24 cellular contexts compared by ENCODE assay signal in the genomic region with DNA sequence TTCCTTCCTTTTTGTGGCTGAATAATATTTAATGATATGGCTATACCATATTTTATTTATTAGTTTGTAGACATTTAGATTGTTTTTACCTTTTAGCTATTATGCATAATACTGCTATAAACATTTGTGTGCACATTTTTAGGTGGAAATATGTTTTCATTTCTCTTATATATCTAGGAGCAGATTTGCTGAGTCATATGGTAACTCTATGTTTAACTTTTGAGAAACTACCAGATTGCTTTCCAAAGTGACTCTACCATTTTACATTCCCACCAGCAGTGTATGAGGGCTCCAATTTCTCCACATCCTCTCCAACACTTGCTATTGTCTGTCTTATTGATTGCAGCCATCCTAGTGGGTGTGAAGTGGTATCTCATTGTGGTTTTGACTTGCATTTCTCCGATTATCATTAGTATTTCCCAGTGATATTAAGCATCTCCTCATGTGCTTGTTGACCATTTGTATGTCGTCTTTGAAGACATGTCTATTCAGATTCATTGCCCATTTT.
DNase-seq lines count a peak whose midpoint lies in the region; ATAC-seq, FAIRE-seq and TF ChIP-seq lines count a peak whose summit lies in the region.
"Had no signal": no experiment of that assay in that cellular context is flagged by ENCODE, and none has a peak within 500 bp of the region (broad histone marks: within the 10 kb centered on the region; RNA-seq: fewer than 3 reads in every experiment).

No MANE protein-coding gene starts in this region.

- intact Hi-C loops in psoas muscle (cut with DNase I), result no loop called here
- intact Hi-C loops in activated T-helper 2 cell treated with anti-CD3 and anti-CD28 coated beads, Interferon-gamma antibody, Interleukin-2, Interleukin-4, amounts not matched to agents 10 μg/mL and 5 μg/mL and 100 μg/mL, durations not matched to agents 14 hours and 24 hours and 36 hours (cut with micrococcal nuclease), result no loop called here

- no peaks in the 10 kb centered on the region for H3K36me3 Mint-ChIP-seq in activated T-helper 2 cell treated with anti-CD3 and anti-CD28 coated beads, Interferon-gamma antibody, Interleukin-2, Interleukin-4, amounts not matched to agents 10 μg/mL and 5 μg/mL and 100 μg/mL, durations not matched to agents 14 hours and 24 hours and 36 hours (ENCODE audit: low read depth)
- H3K36me3 Mint-ChIP-seq: CD4-positive, CD25-positive, alpha-beta regulatory T cell; CD8-positive, alpha-beta memory T cell had no signal

- TF ChIP-seq EP300 in A549 (IDR thresholded peaks at IDR 0.05), result no peak

- FAIRE-seq in A549 (lab: Jason Lieb, UNC) (no peak), GM12892 (lab: Jason Lieb, UNC) (no peak)
- FAIRE-seq: G401.6, GM12891, GM18507, HTR-8/SVneo had no signal

- H3K4me2 ChIP-seq in A549 (no peak overlapping the region), GM23248 (ENCODE audit: unreplicated experiment) (no peak overlapping the region)
- H3K4me2 ChIP-seq: GM23338 had no signal

- H3K9me3 ChIP-seq in A549 (no peaks in the 10 kb centered on the region), GM23248 (ENCODE audit: low read depth) (no peaks in the 10 kb centered on the region), psoas muscle (no peaks in the 10 kb centered on the region)
- H3K9me3 ChIP-seq: BE2C had no signal

- no peak for TF ChIP-seq RAD21 in A549 (conservative IDR thresholded peaks at IDR 0.05 in 1 of 2, IDR thresholded peaks at IDR 0.05 in 1 of 2)

- peaks cover 8% of the 10 kb centered on the region; the same call in 2 of the 3 replicates for H3K4me1 ChIP-seq in A549
- peaks cover 26% of the 10 kb centered on the region for H3K4me1 ChIP-seq in GM23248 (ENCODE audit: insufficient read depth)
- H3K4me1 ChIP-seq in psoas muscle, result no peaks in the 10 kb centered on the region

- H3K27ac Mint-ChIP-seq in activated T-helper 2 cell treated with anti-CD3 and anti-CD28 coated beads, Interferon-gamma antibody, Interleukin-2, Interleukin-4, amounts not matched to agents 10 μg/mL and 5 μg/mL and 100 μg/mL, durations not matched to agents 14 hours and 24 hours and 36 hours, result no peak overlapping the region
- H3K27ac Mint-ChIP-seq: CD4-positive, CD25-positive, alpha-beta regulatory T cell; CD8-positive, alpha-beta memory T cell; GM23338 had no signal

- no peak for TF ChIP-seq POLR2A in A549 (IDR thresholded peaks at IDR 0.05; ENCODE audit: low read length)
- no peak for TF ChIP-seq POLR2A in GM12892 (IDR thresholded peaks at IDR 0.05; ENCODE audit: low read depth, low read length)

- H2AFZ ChIP-seq in GM23248, result no peak overlapping the region
- H2AFZ ChIP-seq: GM23338 had no signal

- no peaks in the 10 kb centered on the region for H3K9me3 Mint-ChIP-seq in activated T-helper 2 cell treated with anti-CD3 and anti-CD28 coated beads, Interferon-gamma antibody, Interleukin-2, Interleukin-4, amounts not matched to agents 10 μg/mL and 5 μg/mL and 100 μg/mL, durations not matched to agents 14 hours and 24 hours and 36 hours
- H3K9me3 Mint-ChIP-seq: CD4-positive, CD25-positive, alpha-beta regulatory T cell; CD8-positive, alpha-beta memory T cell; GM23338 had no signal

- H3K4me3 ChIP-seq in A549, result no peak overlapping the region
- H3K4me3 ChIP-seq in GM23248, result no peak overlapping the region
- no peak overlapping the region for H3K4me3 ChIP-seq in psoas muscle
- H3K4me3 ChIP-seq: GM23338 had no signal

- H3F3A ChIP-seq in GM23248 (ENCODE audit: insufficient read depth), result peaks cover 76% of the 10 kb centered on the region

- WGBS in A549 (ENCODE audit: missing lambda C conversion rate), result 93% methylated on average over 2 of the region's 2 CpGs
- WGBS in GM23248 (ENCODE audit: low coverage in 1 of 2, low lambda C conversion rate in 2 of 2, missing lambda C conversion rate in 2 of 2), 2 experiments, result 96 to 98% methylated on average over 2 of the region's 2 CpGs
- 95% methylated on average over 2 of the region's 2 CpGs for WGBS in psoas muscle, 3 donors

- H3K4me3 Mint-ChIP-seq in activated T-helper 2 cell treated with anti-CD3 and anti-CD28 coated beads, Interferon-gamma antibody, Interleukin-2, Interleukin-4, amounts not matched to agents 10 μg/mL and 5 μg/mL and 100 μg/mL, durations not matched to agents 14 hours and 24 hours and 36 hours (ENCODE audit: low read depth), result no peak overlapping the region
- H3K4me3 Mint-ChIP-seq: CD4-positive, CD25-positive, alpha-beta regulatory T cell; CD8-positive, alpha-beta memory T cell; GM23338 had no signal

- no peaks in the 10 kb centered on the region for H3K27me3 ChIP-seq in GM23248 (replicated peaks; ENCODE audit: insufficient read depth)
- H3K27me3 ChIP-seq in psoas muscle (ENCODE audit: insufficient read depth in 3 of 3, low read length in 2 of 3), result no peaks in the 10 kb centered on the region
- H3K27me3 ChIP-seq: BE2C had no signal

- no peaks in the 10 kb centered on the region for H3K4me1 Mint-ChIP-seq in activated T-helper 2 cell treated with anti-CD3 and anti-CD28 coated beads, Interferon-gamma antibody, Interleukin-2, Interleukin-4, amounts not matched to agents 10 μg/mL and 5 μg/mL and 100 μg/mL, durations not matched to agents 14 hours and 24 hours and 36 hours (ENCODE audit: low read depth)
- H3K4me1 Mint-ChIP-seq: CD4-positive, CD25-positive, alpha-beta regulatory T cell; CD8-positive, alpha-beta memory T cell had no signal

- H3K9ac ChIP-seq in GM23248, result no peak overlapping the region

- in situ Hi-C loops in GM23248 (cut with MboI), result no loop called here

- DNase-seq in A549 (ENCODE audit: low read depth in 1 of 2, low spot score in 1 of 2) (no peak), GM23248 (peak; percentile 14), LHCN-M2 (ENCODE audit: low read depth) (peak; percentile 54), fibroblast of peridontal ligament (ENCODE audit: extremely low read depth) (peak; percentile 14), GM12892 (ENCODE audit: insufficient read length) (no peak), NCI-H2081 treated with DMSO at 0.1 percent for 48 hours (lab: John Stamatoyannopoulos, UW) (no peak), psoas muscle (no peak)
- no peak for DNase-seq in activated T-helper 2 cell treated with anti-CD3 and anti-CD28 coated beads, Interferon-gamma antibody, Interleukin-2, Interleukin-4, amounts not matched to agents 10 μg/mL and 5 μg/mL and 100 μg/mL, durations not matched to agents 14 hours and 24 hours and 36 hours (ENCODE audit: low spot score)
- DNase-seq: ACHN; BE2C; C1 segment of cervical spinal cord; CD4-positive, CD25-positive, alpha-beta regulatory T cell; CD8-positive, alpha-beta memory T cell; COR-L47; DMS 273 treated with DMSO at 0.1 percent for 48 hours; DMS53; DND-41; H7 had no signal

- H3K9me2 ChIP-seq in GM23248 (ENCODE audit: insufficient read depth), result no peaks in the 10 kb centered on the region

- H4K20me1 ChIP-seq in GM23248 (ENCODE audit: insufficient read depth), result no peaks in the 10 kb centered on the region

- H3K36me3 ChIP-seq in GM23248 (ENCODE audit: low read depth), result peaks cover 24% of the 10 kb centered on the region
- H3K36me3 ChIP-seq in psoas muscle (ENCODE audit: insufficient read depth in 1 of 2, low read depth in 1 of 2), result peaks cover 0 to 8% of the 10 kb centered on the region in 2 donors

- ATAC-seq in A549 (no peak), psoas muscle (no peak)
- ATAC-seq: GM23338, HCT116 had no signal

- CTCF ChIA-PET in A549 (lab: Yijun Ruan, JAX), result interaction anchor here (1.0 kb wide), 1 partner anchor 174 kb away, joined by 4 read pairs; no protein-coding TSS in a partner anchor

- POLR2A ChIA-PET in A549 (lab: Yijun Ruan, JAX), result no interaction called here

- TF ChIP-seq CTCF in A549 (IDR thresholded peaks at IDR 0.05) (no peak), psoas muscle (IDR thresholded peaks at IDR 0.05) (no peak)

- peak overlapping the region in 1 of 2 experiments; percentile 55; a peak in 3 of 6 replicates for H3K27ac ChIP-seq in A549
- no peak overlapping the region for H3K27ac ChIP-seq in GM23248
- no peak overlapping the region for H3K27ac ChIP-seq in psoas muscle

- H3K27me3 Mint-ChIP-seq in activated T-helper 2 cell treated with anti-CD3 and anti-CD28 coated beads, Interferon-gamma antibody, Interleukin-2, Interleukin-4, amounts not matched to agents 10 μg/mL and 5 μg/mL and 100 μg/mL, durations not matched to agents 14 hours and 24 hours and 36 hours (ENCODE audit: low read depth), result peaks cover 3% of the 10 kb centered on the region

- peaks cover 45% of the 10 kb centered on the region for H3K79me2 ChIP-seq in GM23248 (ENCODE audit: insufficient read depth)

TF ChIP-seq in A549, 52 proteins besides CTCF, POLR2A, EP300 and RAD21:
- TF ChIP-seq NFE2L2 (conservative IDR thresholded peaks at IDR 0.05; ENCODE audit: low read length), result peak; percentile 62; the same call in 1 of the 2 replicates
- TF ChIP-seq MAFK (IDR thresholded peaks at IDR 0.05; ENCODE audit: partially characterized antibody), result peak; percentile 88
- no peak for TF ChIP-seq POLR2AphosphoS2 (conservative IDR thresholded peaks at IDR 0.05; ENCODE audit: low read length)
- no peak for TF ChIP-seq NR3C1 (IDR thresholded peaks at IDR 0.05)
TF ChIP-seq in A549: peak in this region for 2.

Comparison
In these comparisons a context has a peak if more than half of its experiments do, and no peak if none do; other contexts are left out.
1. DNase-seq: peak in GM23248 (single experiment), LHCN-M2 (single experiment) and fibroblast of peridontal ligament (single experiment); none in A549 (0 of 2), GM12892 (single experiment), NCI-H2081 treated with DMSO at 0.1 percent for 48 hours (single experiment), psoas muscle (0 of 2) and activated T-helper 2 cell treated with anti-CD3 and anti-CD28 coated beads, Interferon-gamma antibody, Interleukin-2, Interleukin-4, amounts not matched to agents 10 μg/mL and 5 μg/mL and 100 μg/mL, durations not matched to agents 14 hours and 24 hours and 36 hours (single experiment).